Comparison of ENCODE assay signal across 15 cellular contexts in the genomic region with DNA sequence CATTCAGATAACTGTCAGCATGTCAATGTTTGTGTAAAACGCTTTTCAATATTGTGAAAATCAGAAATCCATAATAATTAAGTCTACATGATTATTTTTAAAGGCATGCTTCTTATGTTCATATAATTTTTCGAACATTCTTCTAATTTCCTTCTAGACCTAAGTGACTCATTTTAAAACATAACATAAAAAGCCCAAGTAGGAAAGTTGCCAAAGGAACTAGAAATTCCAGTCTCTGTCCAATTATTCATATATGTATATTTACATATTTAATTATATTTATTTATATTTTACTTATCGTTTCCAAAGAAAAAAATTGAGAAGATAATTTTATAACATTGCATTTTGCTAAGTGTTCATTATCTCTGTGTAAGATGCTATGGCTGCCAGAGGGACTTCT.
"Had no signal": no experiment of that assay in that cellular context is flagged by ENCODE, and none has a peak within 500 bp of the region (broad histone marks: within the 10 kb centered on the region; RNA-seq: fewer than 3 reads in every experiment).

No MANE protein-coding gene starts in this region.

- H3K4me3 ChIP-seq: ascending aorta, lower lobe of right lung, smooth muscle cell had no signal

- H3K36me3 ChIP-seq: ascending aorta, lower lobe of right lung had no signal

- H3K27ac ChIP-seq: ascending aorta, lower lobe of right lung had no signal

- H3K4me2 ChIP-seq: smooth muscle cell had no signal

- H3K9me3 ChIP-seq: ascending aorta, lower lobe of right lung had no signal

- H3K27me3 ChIP-seq: ascending aorta had no signal

- DNase-seq: activated CD4-positive, alpha-beta T cell treated with anti-CD3 and anti-CD28 coated beads, Interleukin-2, amount 50 U/mL, for 4 hours; activated CD8-positive, alpha-beta memory T cell treated with anti-CD3 and anti-CD28 coated beads, Interleukin-2, amount 10 ng/mL, durations not matched to agents 7 days and 5 days; activated effector memory CD4-positive, alpha-beta T cell treated with Interleukin-2 at 50 U/mL for 16 hours; activated naive CD8-positive, alpha-beta T cell treated with anti-CD3 and anti-CD28 coated beads for 36 hours; activated T-cell treated with anti-CD3 and anti-CD28 coated beads, Interleukin-2, amount 50 U/mL, for 24 hours; central memory CD4-positive, alpha-beta T cell; cortex of kidney; effector memory CD8-positive, alpha-beta T cell; hypothalamus; left cardiac atrium; lower lobe of right lung; naive B cell; posterior cingulate gyrus had no signal

- H3K4me1 ChIP-seq: lower lobe of right lung had no signal
